2 cellular contexts compared by ENCODE assay signal in genomic region chr10:60138842-60139241, GRCh38.
TF ChIP-seq lines count a peak whose summit lies in the region.

No MANE protein-coding gene starts in this region.

TF ChIP-seq in A549, 52 proteins besides CTCF, POLR2A, EP300 and RAD21:
- TF ChIP-seq CEBPB (IDR thresholded peaks at IDR 0.05) (no peak), KDM1A (IDR thresholded peaks at IDR 0.05; ENCODE audit: low read depth) (no peak), EHF (CRISPR knock-in tag; IDR thresholded peaks at IDR 0.05) (no peak), HMGXB4 (CRISPR knock-in tag; IDR thresholded peaks at IDR 0.05; ENCODE audit: borderline replicate concordance) (no peak), PHF8 (IDR thresholded peaks at IDR 0.05; ENCODE audit: borderline replicate concordance, low read depth) (no peak), BHLHE40 (IDR thresholded peaks at IDR 0.05; ENCODE audit: low read depth, low read length) (no peak), E2F6 (IDR thresholded peaks at IDR 0.05; ENCODE audit: borderline replicate concordance, low read depth) (no peak), USF2 (IDR thresholded peaks at IDR 0.05) (no peak), MAX (IDR thresholded peaks at IDR 0.05) (no peak), ESRRA (IDR thresholded peaks at IDR 0.05; ENCODE audit: borderline replicate concordance, low read length) (no peak), SMC3 (IDR thresholded peaks at IDR 0.05) (no peak)

TF ChIP-seq in H1, 55 proteins besides CTCF, POLR2A, EP300 and RAD21:
- TF ChIP-seq BACH1 (IDR thresholded peaks at IDR 0.05; ENCODE audit: low read length): no peak
- TF ChIP-seq JUN (IDR thresholded peaks at IDR 0.05; ENCODE audit: low read depth, low read length): no peak
- no peak for TF ChIP-seq CBX5 (IDR thresholded peaks at IDR 0.05; ENCODE audit: low read depth, low read length)
- TF ChIP-seq ASH2L (IDR thresholded peaks at IDR 0.05; ENCODE audit: low read length): no peak
- no peak for TF ChIP-seq ATF2 (IDR thresholded peaks at IDR 0.05; ENCODE audit: low read length)
- no peak for TF ChIP-seq SUZ12 (IDR thresholded peaks at IDR 0.05; ENCODE audit: low read length)
